In genomic region chr21:31768720-31769119, GRCh38 we compare ENCODE assay signal across 35 cellular contexts.
"Had no signal": no experiment of that assay in that cellular context is flagged by ENCODE, and none has a peak within 500 bp of the region (broad histone marks: within the 10 kb centered on the region; RNA-seq: fewer than 3 reads in every experiment).

No MANE protein-coding gene starts in this region.

- H3K27ac ChIP-seq: adrenal gland, body of pancreas, brain microvascular endothelial cell, breast epithelium, VCaP had no signal

- H3K36me3 ChIP-seq: adrenal gland, brain microvascular endothelial cell, breast epithelium had no signal

- ATAC-seq: activated CD8-positive, alpha-beta T cell treated with anti-CD3 and anti-CD28 coated beads for 36 hours; activated T-cell treated with anti-CD3 and anti-CD28 coated beads, Interleukin-2, amount 50 U/mL, for 4 hours; activated T-cell treated with anti-CD3 and anti-CD28 coated beads, Interleukin-2, amount 50 U/mL, for 72 hours; activated T-helper 17 cell treated with anti-CD3 and anti-CD28 coated beads, Interleukin-2, amount 50 U/mL, for 72 hours; body of pancreas had no signal

- H3K4me1 ChIP-seq: adrenal gland, body of pancreas, breast epithelium had no signal

- H3K27me3 ChIP-seq: adrenal gland, body of pancreas, brain microvascular endothelial cell, breast epithelium had no signal

- H3K9me3 Mint-ChIP-seq: activated CD4-positive, alpha-beta memory T cell treated with anti-CD3 and anti-CD28 coated beads for 36 hours; activated CD4-positive, alpha-beta T cell treated with anti-CD3 and anti-CD28 coated beads, Interleukin-2, amount 10 ng/mL, durations not matched to agents 24 days and 14 days; activated CD8-positive, alpha-beta T cell treated with anti-CD3 and anti-CD28 coated beads for 36 hours; activated naive CD4-positive, alpha-beta T cell treated with anti-CD3 and anti-CD28 coated beads for 36 hours; activated naive CD8-positive, alpha-beta T cell treated with anti-CD3 and anti-CD28 coated beads for 36 hours; activated T-cell treated with anti-CD3 and anti-CD28 coated beads, Interleukin-2, amount 50 U/mL, for 72 hours; activated T-helper 1 cell treated with anti-CD3 and anti-CD28 coated beads, Interleukin-12 subunit alpha, Interleukin-12 subunit beta, Interleukin-2, Interleukin-4 antibody, amounts not matched to agents 30 ng/mL and 10 ng/mL and 1 ng/mL, durations not matched to agents 14 hours and 24 hours and 36 hours; T-helper 1 cell treated with Interleukin-12 subunit alpha and Interleukin-12 subunit beta and Interleukin-4 antibody, amounts not matched to agents 30 μg/mL and 1 μg/mL, for 36 hours; T-helper 2 cell treated with Interferon-gamma antibody and Interleukin-4, amounts not matched to agents 5 μg/mL and 100 μg/mL, for 36 hours had no signal

- H3K4me1 Mint-ChIP-seq: activated CD4-positive, alpha-beta T cell treated with anti-CD3 and anti-CD28 coated beads, Interleukin-2, amount 10 ng/mL, durations not matched to agents 24 days and 14 days; activated T-helper 17 cell treated with anti-CD3 and anti-CD28 coated beads, Interleukin-2, amount 50 U/mL, for 72 hours had no signal

- H3K27me3 Mint-ChIP-seq: activated B cell treated with CpG ODN at 0.5 μM for 24 hours; activated CD4-positive, alpha-beta T cell treated with anti-CD3 and anti-CD28 coated beads, Interleukin-2, amount 10 ng/mL, durations not matched to agents 24 days and 14 days; activated CD8-positive, alpha-beta T cell treated with anti-CD3 and anti-CD28 coated beads for 36 hours; activated T-helper 17 cell treated with anti-CD3 and anti-CD28 coated beads, Interleukin-2, amount 50 U/mL, for 72 hours had no signal

- DNase-seq: activated B cell treated with CpG ODN at 0.5 μM for 24 hours; activated CD4-positive, alpha-beta memory T cell treated with anti-CD3 and anti-CD28 coated beads for 36 hours; activated CD4-positive, alpha-beta T cell treated with anti-CD3 and anti-CD28 coated beads for 4 hours; activated CD4-positive, alpha-beta T cell treated with anti-CD3 and anti-CD28 coated beads, Interleukin-2, amount 10 ng/mL, durations not matched to agents 24 days and 14 days; activated CD4-positive, alpha-beta T cell treated with anti-CD3 and anti-CD28 coated beads, Interleukin-2, amount 50 U/mL, for 1 hour; activated CD4-positive, alpha-beta T cell treated with anti-CD3 and anti-CD28 coated beads, Interleukin-2, amount 50 U/mL, for 4 hours; activated CD4-positive, CD25-positive, alpha-beta regulatory T cell treated with anti-CD3 and anti-CD28 coated beads, Interleukin-2, amount 50 U/mL, for 72 hours; activated CD8-positive, alpha-beta memory T cell treated with anti-CD3 and anti-CD28 coated beads, Interleukin-2, amount 50 U/mL, for 4 hours; activated CD8-positive, alpha-beta T cell treated with anti-CD3 and anti-CD28 coated beads for 36 hours; activated effector memory CD4-positive, alpha-beta T cell treated with anti-CD3 and anti-CD28 coated beads, Interleukin-2, amount 50 U/mL, for 16 hours; activated gamma-delta T cell treated with Interleukin-2 at 50 U/mL for 16 hours; activated naive CD4-positive, alpha-beta T cell; activated naive CD4-positive, alpha-beta T cell treated with anti-CD3 and anti-CD28 coated beads for 36 hours; activated naive CD4-positive, alpha-beta T cell treated with anti-CD3 and anti-CD28 coated beads, Interleukin-2, amount 50 U/mL, for 16 hours; activated naive CD8-positive, alpha-beta T cell treated with anti-CD3 and anti-CD28 coated beads for 36 hours; activated T-cell treated with anti-CD3 and anti-CD28 coated beads for 4 hours; activated T-cell treated with anti-CD3 and anti-CD28 coated beads, Interleukin-2, amount 50 U/mL, for 1 hour; activated T-cell treated with anti-CD3 and anti-CD28 coated beads, Interleukin-2, amount 50 U/mL, for 4 hours; activated T-cell treated with anti-CD3 and anti-CD28 coated beads, Interleukin-2, amount 50 U/mL, for 72 hours; adrenal gland; amniotic stem cell; aorta; body of pancreas; brain microvascular endothelial cell; central memory CD4-positive, alpha-beta T cell; T-helper 1 cell; T-helper 2 cell; T-helper 9 cell had no signal

- H3K27ac Mint-ChIP-seq: activated CD4-positive, alpha-beta memory T cell treated with anti-CD3 and anti-CD28 coated beads for 36 hours; activated CD4-positive, alpha-beta T cell treated with anti-CD3 and anti-CD28 coated beads, Interleukin-2, amount 10 ng/mL, durations not matched to agents 24 days and 14 days; activated CD8-positive, alpha-beta T cell treated with anti-CD3 and anti-CD28 coated beads for 36 hours; activated naive CD4-positive, alpha-beta T cell treated with anti-CD3 and anti-CD28 coated beads for 36 hours; activated naive CD4-positive, alpha-beta T cell treated with anti-CD3 and anti-CD28 coated beads, Interleukin-2, amount 50 U/mL, for 72 hours; activated naive CD8-positive, alpha-beta T cell treated with anti-CD3 and anti-CD28 coated beads for 36 hours; activated T-cell treated with anti-CD3 and anti-CD28 coated beads, Interleukin-2, amount 50 U/mL, for 72 hours; activated T-helper 1 cell treated with anti-CD3 and anti-CD28 coated beads, Interleukin-12 subunit alpha, Interleukin-12 subunit beta, Interleukin-2, Interleukin-4 antibody, amounts not matched to agents 30 ng/mL and 10 ng/mL and 1 ng/mL, durations not matched to agents 14 hours and 24 hours and 36 hours; activated T-helper 17 cell treated with anti-CD3 and anti-CD28 coated beads, Interleukin-2, amount 50 U/mL, for 72 hours; T-helper 1 cell treated with Interleukin-12 subunit alpha and Interleukin-12 subunit beta and Interleukin-4 antibody, amounts not matched to agents 30 μg/mL and 1 μg/mL, for 36 hours; T-helper 2 cell treated with Interferon-gamma antibody and Interleukin-4, amounts not matched to agents 5 μg/mL and 100 μg/mL, for 36 hours had no signal

- H3K9me3 ChIP-seq: adrenal gland, body of pancreas, breast epithelium had no signal

- H3K36me3 Mint-ChIP-seq: activated CD4-positive, alpha-beta memory T cell treated with anti-CD3 and anti-CD28 coated beads for 36 hours; activated naive CD4-positive, alpha-beta T cell treated with anti-CD3 and anti-CD28 coated beads, Interleukin-2, amount 50 U/mL, for 72 hours; activated naive CD8-positive, alpha-beta T cell treated with anti-CD3 and anti-CD28 coated beads for 36 hours had no signal

- H3K4me3 Mint-ChIP-seq: activated B cell treated with CpG ODN at 0.5 μM for 24 hours; activated CD4-positive, alpha-beta memory T cell treated with anti-CD3 and anti-CD28 coated beads for 36 hours; activated CD4-positive, alpha-beta T cell treated with anti-CD3 and anti-CD28 coated beads, Interleukin-2, amount 10 ng/mL, durations not matched to agents 24 days and 14 days; activated CD8-positive, alpha-beta T cell treated with anti-CD3 and anti-CD28 coated beads for 36 hours; activated naive CD4-positive, alpha-beta T cell treated with anti-CD3 and anti-CD28 coated beads for 36 hours; activated naive CD8-positive, alpha-beta T cell treated with anti-CD3 and anti-CD28 coated beads for 36 hours; activated T-cell treated with anti-CD3 and anti-CD28 coated beads, Interleukin-2, amount 50 U/mL, for 4 hours; activated T-cell treated with anti-CD3 and anti-CD28 coated beads, Interleukin-2, amount 50 U/mL, for 72 hours; activated T-helper 1 cell treated with anti-CD3 and anti-CD28 coated beads, Interleukin-12 subunit alpha, Interleukin-12 subunit beta, Interleukin-2, Interleukin-4 antibody, amounts not matched to agents 30 ng/mL and 10 ng/mL and 1 ng/mL, durations not matched to agents 14 hours and 24 hours and 36 hours; activated T-helper 17 cell treated with anti-CD3 and anti-CD28 coated beads, Interleukin-2, amount 50 U/mL, for 72 hours; T-helper 1 cell treated with Interleukin-12 subunit alpha and Interleukin-12 subunit beta and Interleukin-4 antibody, amounts not matched to agents 30 μg/mL and 1 μg/mL, for 36 hours; T-helper 2 cell treated with Interferon-gamma antibody and Interleukin-4, amounts not matched to agents 5 μg/mL and 100 μg/mL, for 36 hours had no signal

- H3K4me3 ChIP-seq: adrenal gland, body of pancreas, breast epithelium had no signal
